10 cellular contexts compared by ENCODE assay signal in the genomic region with DNA sequence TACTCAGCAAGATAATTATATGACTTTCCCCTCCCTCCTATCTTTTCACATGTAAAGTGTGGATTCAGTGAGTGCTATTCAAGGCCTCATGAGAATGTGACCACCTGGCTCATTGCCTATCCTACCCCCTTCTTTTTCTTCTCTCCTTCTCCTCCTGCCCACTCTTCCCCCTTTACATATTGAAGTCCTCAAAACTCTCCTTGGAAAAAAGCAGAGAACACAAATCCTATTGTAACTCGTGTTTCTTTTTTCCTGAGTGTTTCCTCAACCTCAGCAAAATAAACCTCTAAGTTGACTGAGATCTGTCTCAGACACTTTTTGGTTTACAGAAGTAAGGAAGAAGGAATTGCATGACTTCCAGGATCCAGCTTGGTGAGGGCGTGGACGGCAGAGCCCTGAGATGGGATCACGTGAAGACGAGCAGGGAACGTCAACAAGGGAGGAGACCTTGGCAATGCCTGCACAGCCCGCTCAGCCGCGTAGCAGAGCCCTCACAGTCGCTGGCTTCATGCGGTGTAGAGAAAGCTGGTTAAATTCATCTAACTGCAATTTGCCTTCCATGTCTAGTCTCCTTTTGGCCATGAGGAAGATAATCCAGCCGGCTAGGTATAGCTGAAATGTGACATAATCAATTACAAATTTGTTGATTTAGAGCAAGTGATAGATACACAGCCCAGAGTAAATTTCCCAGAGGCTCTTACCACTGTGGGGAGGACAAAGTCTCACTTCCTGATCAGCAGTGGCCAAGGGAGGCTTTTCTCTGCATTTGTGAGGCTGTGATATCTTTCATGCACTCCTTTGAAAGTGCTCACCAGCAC.
DNase-seq lines count a peak whose midpoint lies in the region; ATAC-seq, FAIRE-seq and TF ChIP-seq lines count a peak whose summit lies in the region.
"Had no signal": no experiment of that assay in that cellular context is flagged by ENCODE, and none has a peak within 500 bp of the region (broad histone marks: within the 10 kb centered on the region; RNA-seq: fewer than 3 reads in every experiment).

No MANE protein-coding gene starts in this region.

- no peaks in the 10 kb centered on the region for H3K27me3 ChIP-seq in testis

- DNase-seq in HuH-7 (ENCODE audit: low spot score) = peak; percentile 69
- DNase-seq in chondrocyte (ENCODE audit: low spot score) = no peak
- DNase-seq in left kidney (ENCODE audit: low read depth, low spot score) = peak; percentile 70
- DNase-seq in testis = peak; percentile 93
- DNase-seq in NOMO-1 treated with DMSO at 0.1 percent for 48 hours (lab: John Stamatoyannopoulos, UW; ENCODE audit: unreplicated experiment) = no peak
- DNase-seq in GM19239 (ENCODE audit: insufficient read length, low spot score) = no peak

- no peak for FAIRE-seq in GM19239 (lab: Jason Lieb, UNC)
- FAIRE-seq: endometrium had no signal

- H3K9me3 Mint-ChIP-seq in chondrocyte (ENCODE audit: low read depth) = no peaks in the 10 kb centered on the region

- H3K4me1 ChIP-seq in testis = peaks cover 22% of the 10 kb centered on the region

- intact Hi-C loops in testis (cut with DNase I; ENCODE audit: low total_unique reads) = no loop called here

- H3K27me3 Mint-ChIP-seq in chondrocyte (ENCODE audit: low read depth) = no peaks in the 10 kb centered on the region
- H3K27me3 Mint-ChIP-seq: IgD-negative memory B cell had no signal

- TF ChIP-seq CTCF in chondrocyte (IDR thresholded peaks at IDR 0.05) = no peak
- no peak for TF ChIP-seq CTCF in testis (IDR thresholded peaks at IDR 0.05)

- no peaks in the 10 kb centered on the region for H3K36me3 ChIP-seq in testis (ENCODE audit: low read depth, missing control alignments)

- H3K36me3 Mint-ChIP-seq in chondrocyte (ENCODE audit: low read depth) = no peaks in the 10 kb centered on the region

- peak overlapping the region; percentile 9 to 14 for H3K4me3 ChIP-seq in testis

- peak overlapping the region; percentile 39 for H3K27ac Mint-ChIP-seq in chondrocyte (ENCODE audit: unreplicated experiment)
- H3K27ac Mint-ChIP-seq: IgD-negative memory B cell had no signal

- TF ChIP-seq POLR2A in testis (IDR thresholded peaks at IDR 0.05) = no peak

- no peak for ATAC-seq in GM18520 (IDR thresholded peaks at IDR 0.05; ENCODE audit: unreplicated experiment)
- no peak for ATAC-seq in GM21515 (IDR thresholded peaks at IDR 0.05; ENCODE audit: unreplicated experiment)

- peaks cover 23% of the 10 kb centered on the region for H3K4me1 Mint-ChIP-seq in chondrocyte (ENCODE audit: low read depth)

- H3K4me3 Mint-ChIP-seq in chondrocyte (ENCODE audit: unreplicated experiment) = peak overlapping the region; percentile 17
- H3K4me3 Mint-ChIP-seq: IgD-negative memory B cell had no signal

- H3K9me3 ChIP-seq in testis = no peaks in the 10 kb centered on the region

- H3K27ac ChIP-seq in testis = peak overlapping the region; percentile 84 to 92

- 0 to 15% methylated on average over 12 of the region's 12 CpGs for WGBS in testis, 2 donors

Comparison
In these comparisons a context has a peak if more than half of its experiments do, and no peak if none do; other contexts are left out.
1. DNase-seq: peak in HuH-7 (single experiment), left kidney (single experiment) and testis (single experiment); none in chondrocyte (single experiment), NOMO-1 treated with DMSO at 0.1 percent for 48 hours (single experiment) and GM19239 (single experiment).